1 cellular context compared by ENCODE assay signal in genomic region chr1:181189691-181190361, GRCh38.
TF ChIP-seq lines count a peak whose summit lies in the region.

No MANE protein-coding gene starts in this region.

TF ChIP-seq in K562, 482 proteins besides CTCF, POLR2A, EP300 and RAD21 (continued from another document and continues in another):
- TF ChIP-seq, protein P1, sequence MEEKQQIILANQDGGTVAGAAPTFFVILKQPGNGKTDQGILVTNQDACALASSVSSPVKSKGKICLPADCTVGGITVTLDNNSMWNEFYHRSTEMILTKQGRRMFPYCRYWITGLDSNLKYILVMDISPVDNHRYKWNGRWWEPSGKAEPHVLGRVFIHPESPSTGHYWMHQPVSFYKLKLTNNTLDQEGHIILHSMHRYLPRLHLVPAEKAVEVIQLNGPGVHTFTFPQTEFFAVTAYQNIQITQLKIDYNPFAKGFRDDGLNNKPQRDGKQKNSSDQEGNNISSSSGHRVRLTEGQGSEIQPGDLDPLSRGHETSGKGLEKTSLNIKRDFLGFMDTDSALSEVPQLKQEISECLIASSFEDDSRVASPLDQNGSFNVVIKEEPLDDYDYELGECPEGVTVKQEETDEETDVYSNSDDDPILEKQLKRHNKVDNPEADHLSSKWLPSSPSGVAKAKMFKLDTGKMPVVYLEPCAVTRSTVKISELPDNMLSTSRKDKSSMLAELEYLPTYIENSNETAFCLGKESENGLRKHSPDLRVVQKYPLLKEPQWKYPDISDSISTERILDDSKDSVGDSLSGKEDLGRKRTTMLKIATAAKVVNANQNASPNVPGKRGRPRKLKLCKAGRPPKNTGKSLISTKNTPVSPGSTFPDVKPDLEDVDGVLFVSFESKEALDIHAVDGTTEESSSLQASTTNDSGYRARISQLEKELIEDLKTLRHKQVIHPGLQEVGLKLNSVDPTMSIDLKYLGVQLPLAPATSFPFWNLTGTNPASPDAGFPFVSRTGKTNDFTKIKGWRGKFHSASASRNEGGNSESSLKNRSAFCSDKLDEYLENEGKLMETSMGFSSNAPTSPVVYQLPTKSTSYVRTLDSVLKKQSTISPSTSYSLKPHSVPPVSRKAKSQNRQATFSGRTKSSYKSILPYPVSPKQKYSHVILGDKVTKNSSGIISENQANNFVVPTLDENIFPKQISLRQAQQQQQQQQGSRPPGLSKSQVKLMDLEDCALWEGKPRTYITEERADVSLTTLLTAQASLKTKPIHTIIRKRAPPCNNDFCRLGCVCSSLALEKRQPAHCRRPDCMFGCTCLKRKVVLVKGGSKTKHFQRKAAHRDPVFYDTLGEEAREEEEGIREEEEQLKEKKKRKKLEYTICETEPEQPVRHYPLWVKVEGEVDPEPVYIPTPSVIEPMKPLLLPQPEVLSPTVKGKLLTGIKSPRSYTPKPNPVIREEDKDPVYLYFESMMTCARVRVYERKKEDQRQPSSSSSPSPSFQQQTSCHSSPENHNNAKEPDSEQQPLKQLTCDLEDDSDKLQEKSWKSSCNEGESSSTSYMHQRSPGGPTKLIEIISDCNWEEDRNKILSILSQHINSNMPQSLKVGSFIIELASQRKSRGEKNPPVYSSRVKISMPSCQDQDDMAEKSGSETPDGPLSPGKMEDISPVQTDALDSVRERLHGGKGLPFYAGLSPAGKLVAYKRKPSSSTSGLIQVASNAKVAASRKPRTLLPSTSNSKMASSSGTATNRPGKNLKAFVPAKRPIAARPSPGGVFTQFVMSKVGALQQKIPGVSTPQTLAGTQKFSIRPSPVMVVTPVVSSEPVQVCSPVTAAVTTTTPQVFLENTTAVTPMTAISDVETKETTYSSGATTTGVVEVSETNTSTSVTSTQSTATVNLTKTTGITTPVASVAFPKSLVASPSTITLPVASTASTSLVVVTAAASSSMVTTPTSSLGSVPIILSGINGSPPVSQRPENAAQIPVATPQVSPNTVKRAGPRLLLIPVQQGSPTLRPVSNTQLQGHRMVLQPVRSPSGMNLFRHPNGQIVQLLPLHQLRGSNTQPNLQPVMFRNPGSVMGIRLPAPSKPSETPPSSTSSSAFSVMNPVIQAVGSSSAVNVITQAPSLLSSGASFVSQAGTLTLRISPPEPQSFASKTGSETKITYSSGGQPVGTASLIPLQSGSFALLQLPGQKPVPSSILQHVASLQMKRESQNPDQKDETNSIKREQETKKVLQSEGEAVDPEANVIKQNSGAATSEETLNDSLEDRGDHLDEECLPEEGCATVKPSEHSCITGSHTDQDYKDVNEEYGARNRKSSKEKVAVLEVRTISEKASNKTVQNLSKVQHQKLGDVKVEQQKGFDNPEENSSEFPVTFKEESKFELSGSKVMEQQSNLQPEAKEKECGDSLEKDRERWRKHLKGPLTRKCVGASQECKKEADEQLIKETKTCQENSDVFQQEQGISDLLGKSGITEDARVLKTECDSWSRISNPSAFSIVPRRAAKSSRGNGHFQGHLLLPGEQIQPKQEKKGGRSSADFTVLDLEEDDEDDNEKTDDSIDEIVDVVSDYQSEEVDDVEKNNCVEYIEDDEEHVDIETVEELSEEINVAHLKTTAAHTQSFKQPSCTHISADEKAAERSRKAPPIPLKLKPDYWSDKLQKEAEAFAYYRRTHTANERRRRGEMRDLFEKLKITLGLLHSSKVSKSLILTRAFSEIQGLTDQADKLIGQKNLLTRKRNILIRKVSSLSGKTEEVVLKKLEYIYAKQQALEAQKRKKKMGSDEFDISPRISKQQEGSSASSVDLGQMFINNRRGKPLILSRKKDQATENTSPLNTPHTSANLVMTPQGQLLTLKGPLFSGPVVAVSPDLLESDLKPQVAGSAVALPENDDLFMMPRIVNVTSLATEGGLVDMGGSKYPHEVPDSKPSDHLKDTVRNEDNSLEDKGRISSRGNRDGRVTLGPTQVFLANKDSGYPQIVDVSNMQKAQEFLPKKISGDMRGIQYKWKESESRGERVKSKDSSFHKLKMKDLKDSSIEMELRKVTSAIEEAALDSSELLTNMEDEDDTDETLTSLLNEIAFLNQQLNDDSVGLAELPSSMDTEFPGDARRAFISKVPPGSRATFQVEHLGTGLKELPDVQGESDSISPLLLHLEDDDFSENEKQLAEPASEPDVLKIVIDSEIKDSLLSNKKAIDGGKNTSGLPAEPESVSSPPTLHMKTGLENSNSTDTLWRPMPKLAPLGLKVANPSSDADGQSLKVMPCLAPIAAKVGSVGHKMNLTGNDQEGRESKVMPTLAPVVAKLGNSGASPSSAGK (IDR thresholded peaks at IDR 0.05): no peak
- TF ChIP-seq RBM22 (IDR thresholded peaks at IDR 0.05; ENCODE audit: low read depth, low read length, poor library complexity, severe bottlenecking): no peak
- no peak for TF ChIP-seq TCF15 (CRISPR knock-in tag; IDR thresholded peaks at IDR 0.05)
- peak; percentile 71; the same call in 1 of the 2 replicates for TF ChIP-seq ESRRA (IDR thresholded peaks at IDR 0.05; ENCODE audit: borderline replicate concordance, low read depth)
- TF ChIP-seq, protein P2, sequence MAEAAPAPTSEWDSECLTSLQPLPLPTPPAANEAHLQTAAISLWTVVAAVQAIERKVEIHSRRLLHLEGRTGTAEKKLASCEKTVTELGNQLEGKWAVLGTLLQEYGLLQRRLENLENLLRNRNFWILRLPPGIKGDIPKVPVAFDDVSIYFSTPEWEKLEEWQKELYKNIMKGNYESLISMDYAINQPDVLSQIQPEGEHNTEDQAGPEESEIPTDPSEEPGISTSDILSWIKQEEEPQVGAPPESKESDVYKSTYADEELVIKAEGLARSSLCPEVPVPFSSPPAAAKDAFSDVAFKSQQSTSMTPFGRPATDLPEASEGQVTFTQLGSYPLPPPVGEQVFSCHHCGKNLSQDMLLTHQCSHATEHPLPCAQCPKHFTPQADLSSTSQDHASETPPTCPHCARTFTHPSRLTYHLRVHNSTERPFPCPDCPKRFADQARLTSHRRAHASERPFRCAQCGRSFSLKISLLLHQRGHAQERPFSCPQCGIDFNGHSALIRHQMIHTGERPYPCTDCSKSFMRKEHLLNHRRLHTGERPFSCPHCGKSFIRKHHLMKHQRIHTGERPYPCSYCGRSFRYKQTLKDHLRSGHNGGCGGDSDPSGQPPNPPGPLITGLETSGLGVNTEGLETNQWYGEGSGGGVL (CRISPR knock-in tag; IDR thresholded peaks at IDR 0.05): no peak
- no peak for TF ChIP-seq HMGXB4 (CRISPR knock-in tag; IDR thresholded peaks at IDR 0.05)
- TF ChIP-seq HNRNPUL1 (IDR thresholded peaks at IDR 0.05; ENCODE audit: low read length): no peak
- TF ChIP-seq ZNF146 (CRISPR knock-in tag; IDR thresholded peaks at IDR 0.05; ENCODE audit: unreplicated experiment): no peak
- no peak for TF ChIP-seq PKNOX1 (IDR thresholded peaks at IDR 0.05)
- TF ChIP-seq SMAD1 (IDR thresholded peaks at IDR 0.05; ENCODE audit: low read depth, low read length, partially characterized antibody): no peak
- no peak for TF ChIP-seq ZKSCAN8 (CRISPR knock-in tag; IDR thresholded peaks at IDR 0.05)
- TF ChIP-seq ATF2 (CRISPR knock-in tag; IDR thresholded peaks at IDR 0.05): no peak
- peak; percentile 86 for TF ChIP-seq RB1 (IDR thresholded peaks at IDR 0.05; ENCODE audit: low read depth)
- no peak for TF ChIP-seq ZNF354B (CRISPR knock-in tag; IDR thresholded peaks at IDR 0.05)
- TF ChIP-seq, protein P3, sequence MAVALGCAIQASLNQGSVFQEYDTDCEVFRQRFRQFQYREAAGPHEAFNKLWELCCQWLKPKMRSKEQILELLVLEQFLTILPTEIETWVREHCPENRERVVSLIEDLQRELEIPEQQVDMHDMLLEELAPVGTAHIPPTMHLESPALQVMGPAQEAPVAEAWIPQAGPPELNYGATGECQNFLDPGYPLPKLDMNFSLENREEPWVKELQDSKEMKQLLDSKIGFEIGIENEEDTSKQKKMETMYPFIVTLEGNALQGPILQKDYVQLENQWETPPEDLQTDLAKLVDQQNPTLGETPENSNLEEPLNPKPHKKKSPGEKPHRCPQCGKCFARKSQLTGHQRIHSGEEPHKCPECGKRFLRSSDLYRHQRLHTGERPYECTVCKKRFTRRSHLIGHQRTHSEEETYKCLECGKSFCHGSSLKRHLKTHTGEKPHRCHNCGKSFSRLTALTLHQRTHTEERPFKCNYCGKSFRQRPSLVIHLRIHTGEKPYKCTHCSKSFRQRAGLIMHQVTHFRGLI (CRISPR knock-in tag; IDR thresholded peaks at IDR 0.05): no peak
- 0 out of 2 replicates have a peak, but pooled peaks have one; percentile 26 for TF ChIP-seq CTBP1 (IDR thresholded peaks at IDR 0.05; ENCODE audit: borderline replicate concordance)
- TF ChIP-seq RNF219 (CRISPR knock-in tag; IDR thresholded peaks at IDR 0.05): no peak
- TF ChIP-seq ZNF24 (IDR thresholded peaks at IDR 0.05): peak; percentile 53; the same call in 1 of the 2 replicates
- TF ChIP-seq SREBF2 (CRISPR knock-in tag; IDR thresholded peaks at IDR 0.05): no peak
- no peak for TF ChIP-seq ZNF431 (CRISPR knock-in tag; IDR thresholded peaks at IDR 0.05)
- no peak for TF ChIP-seq ZNF436 (CRISPR knock-in tag; IDR thresholded peaks at IDR 0.05)
- TF ChIP-seq, protein P4, sequence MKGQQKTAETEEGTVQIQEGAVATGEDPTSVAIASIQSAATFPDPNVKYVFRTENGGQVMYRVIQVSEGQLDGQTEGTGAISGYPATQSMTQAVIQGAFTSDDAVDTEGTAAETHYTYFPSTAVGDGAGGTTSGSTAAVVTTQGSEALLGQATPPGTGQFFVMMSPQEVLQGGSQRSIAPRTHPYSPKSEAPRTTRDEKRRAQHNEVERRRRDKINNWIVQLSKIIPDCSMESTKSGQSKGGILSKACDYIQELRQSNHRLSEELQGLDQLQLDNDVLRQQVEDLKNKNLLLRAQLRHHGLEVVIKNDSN (CRISPR knock-in tag; IDR thresholded peaks at IDR 0.05): no peak
- no peak for TF ChIP-seq TAF1 (IDR thresholded peaks at IDR 0.05; ENCODE audit: control insufficient read depth, extremely low read depth, insufficient read depth, low read length, severe bottlenecking)
- no peak for TF ChIP-seq BDP1 (IDR thresholded peaks at IDR 0.05; ENCODE audit: insufficient read depth, insufficient read length)
- TF ChIP-seq EWSR1 (IDR thresholded peaks at IDR 0.05; ENCODE audit: borderline replicate concordance, low read depth, partially characterized antibody): no peak
- TF ChIP-seq, protein P5, sequence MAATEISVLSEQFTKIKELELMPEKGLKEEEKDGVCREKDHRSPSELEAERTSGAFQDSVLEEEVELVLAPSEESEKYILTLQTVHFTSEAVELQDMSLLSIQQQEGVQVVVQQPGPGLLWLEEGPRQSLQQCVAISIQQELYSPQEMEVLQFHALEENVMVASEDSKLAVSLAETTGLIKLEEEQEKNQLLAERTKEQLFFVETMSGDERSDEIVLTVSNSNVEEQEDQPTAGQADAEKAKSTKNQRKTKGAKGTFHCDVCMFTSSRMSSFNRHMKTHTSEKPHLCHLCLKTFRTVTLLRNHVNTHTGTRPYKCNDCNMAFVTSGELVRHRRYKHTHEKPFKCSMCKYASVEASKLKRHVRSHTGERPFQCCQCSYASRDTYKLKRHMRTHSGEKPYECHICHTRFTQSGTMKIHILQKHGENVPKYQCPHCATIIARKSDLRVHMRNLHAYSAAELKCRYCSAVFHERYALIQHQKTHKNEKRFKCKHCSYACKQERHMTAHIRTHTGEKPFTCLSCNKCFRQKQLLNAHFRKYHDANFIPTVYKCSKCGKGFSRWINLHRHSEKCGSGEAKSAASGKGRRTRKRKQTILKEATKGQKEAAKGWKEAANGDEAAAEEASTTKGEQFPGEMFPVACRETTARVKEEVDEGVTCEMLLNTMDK (IDR thresholded peaks at IDR 0.05; ENCODE audit: borderline replicate concordance, insufficient read depth, low read depth, low read length, poor library complexity, severe bottlenecking): no peak
- TF ChIP-seq CEBPG (CRISPR knock-in tag; IDR thresholded peaks at IDR 0.05): no peak
- no peak for TF ChIP-seq CEBPG (tag; conservative IDR thresholded peaks at IDR 0.05 in 1 of 2, IDR thresholded peaks at IDR 0.05 in 1 of 2)
- TF ChIP-seq NR2C2 (CRISPR knock-in tag; IDR thresholded peaks at IDR 0.05): no peak
- TF ChIP-seq NR2C2 (tag; IDR thresholded peaks at IDR 0.05): no peak
- TF ChIP-seq ESRRB (CRISPR knock-in tag; IDR thresholded peaks at IDR 0.05; ENCODE audit: borderline replicate concordance): no peak
